ENCODE assay signal across 2 cellular contexts in the genomic region with DNA sequence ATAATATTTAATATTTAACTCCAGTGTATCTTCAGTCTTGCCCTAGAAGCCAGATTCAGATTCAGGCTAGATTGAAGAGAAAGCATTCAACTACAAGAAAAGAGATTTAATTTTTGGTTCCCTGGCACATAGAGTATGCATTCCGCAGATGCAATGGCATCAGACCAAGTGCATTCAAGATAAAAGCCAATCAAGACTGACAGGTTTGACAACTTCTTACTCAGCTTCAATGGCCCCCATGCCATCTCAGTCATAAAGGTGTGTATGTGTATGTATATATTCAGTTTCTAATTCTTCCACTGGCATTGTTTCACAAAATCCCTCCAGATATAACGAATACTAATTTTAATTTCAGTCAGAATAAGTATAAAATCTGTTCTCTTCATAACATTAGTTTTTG.
TF ChIP-seq lines count a peak whose summit lies in the region.

No MANE protein-coding gene starts in this region.

TF ChIP-seq in Ishikawa, 13 proteins besides CTCF, POLR2A, EP300 and RAD21 (continued from another document):
- TF ChIP-seq, protein P1, sequence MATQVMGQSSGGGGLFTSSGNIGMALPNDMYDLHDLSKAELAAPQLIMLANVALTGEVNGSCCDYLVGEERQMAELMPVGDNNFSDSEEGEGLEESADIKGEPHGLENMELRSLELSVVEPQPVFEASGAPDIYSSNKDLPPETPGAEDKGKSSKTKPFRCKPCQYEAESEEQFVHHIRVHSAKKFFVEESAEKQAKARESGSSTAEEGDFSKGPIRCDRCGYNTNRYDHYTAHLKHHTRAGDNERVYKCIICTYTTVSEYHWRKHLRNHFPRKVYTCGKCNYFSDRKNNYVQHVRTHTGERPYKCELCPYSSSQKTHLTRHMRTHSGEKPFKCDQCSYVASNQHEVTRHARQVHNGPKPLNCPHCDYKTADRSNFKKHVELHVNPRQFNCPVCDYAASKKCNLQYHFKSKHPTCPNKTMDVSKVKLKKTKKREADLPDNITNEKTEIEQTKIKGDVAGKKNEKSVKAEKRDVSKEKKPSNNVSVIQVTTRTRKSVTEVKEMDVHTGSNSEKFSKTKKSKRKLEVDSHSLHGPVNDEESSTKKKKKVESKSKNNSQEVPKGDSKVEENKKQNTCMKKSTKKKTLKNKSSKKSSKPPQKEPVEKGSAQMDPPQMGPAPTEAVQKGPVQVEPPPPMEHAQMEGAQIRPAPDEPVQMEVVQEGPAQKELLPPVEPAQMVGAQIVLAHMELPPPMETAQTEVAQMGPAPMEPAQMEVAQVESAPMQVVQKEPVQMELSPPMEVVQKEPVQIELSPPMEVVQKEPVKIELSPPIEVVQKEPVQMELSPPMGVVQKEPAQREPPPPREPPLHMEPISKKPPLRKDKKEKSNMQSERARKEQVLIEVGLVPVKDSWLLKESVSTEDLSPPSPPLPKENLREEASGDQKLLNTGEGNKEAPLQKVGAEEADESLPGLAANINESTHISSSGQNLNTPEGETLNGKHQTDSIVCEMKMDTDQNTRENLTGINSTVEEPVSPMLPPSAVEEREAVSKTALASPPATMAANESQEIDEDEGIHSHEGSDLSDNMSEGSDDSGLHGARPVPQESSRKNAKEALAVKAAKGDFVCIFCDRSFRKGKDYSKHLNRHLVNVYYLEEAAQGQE (IDR thresholded peaks at IDR 0.05; ENCODE audit: low read depth): no peak

TF ChIP-seq in neural cell, 6 proteins besides CTCF, POLR2A, EP300 and RAD21 (continued from another document):
- TF ChIP-seq, protein P1 (IDR thresholded peaks at IDR 0.05; ENCODE audit: borderline replicate concordance): no peak
- no peak for TF ChIP-seq TAF1 (IDR thresholded peaks at IDR 0.05; ENCODE audit: low read depth)
